Comparison of ENCODE assay signal across 14 cellular contexts in the genomic region with DNA sequence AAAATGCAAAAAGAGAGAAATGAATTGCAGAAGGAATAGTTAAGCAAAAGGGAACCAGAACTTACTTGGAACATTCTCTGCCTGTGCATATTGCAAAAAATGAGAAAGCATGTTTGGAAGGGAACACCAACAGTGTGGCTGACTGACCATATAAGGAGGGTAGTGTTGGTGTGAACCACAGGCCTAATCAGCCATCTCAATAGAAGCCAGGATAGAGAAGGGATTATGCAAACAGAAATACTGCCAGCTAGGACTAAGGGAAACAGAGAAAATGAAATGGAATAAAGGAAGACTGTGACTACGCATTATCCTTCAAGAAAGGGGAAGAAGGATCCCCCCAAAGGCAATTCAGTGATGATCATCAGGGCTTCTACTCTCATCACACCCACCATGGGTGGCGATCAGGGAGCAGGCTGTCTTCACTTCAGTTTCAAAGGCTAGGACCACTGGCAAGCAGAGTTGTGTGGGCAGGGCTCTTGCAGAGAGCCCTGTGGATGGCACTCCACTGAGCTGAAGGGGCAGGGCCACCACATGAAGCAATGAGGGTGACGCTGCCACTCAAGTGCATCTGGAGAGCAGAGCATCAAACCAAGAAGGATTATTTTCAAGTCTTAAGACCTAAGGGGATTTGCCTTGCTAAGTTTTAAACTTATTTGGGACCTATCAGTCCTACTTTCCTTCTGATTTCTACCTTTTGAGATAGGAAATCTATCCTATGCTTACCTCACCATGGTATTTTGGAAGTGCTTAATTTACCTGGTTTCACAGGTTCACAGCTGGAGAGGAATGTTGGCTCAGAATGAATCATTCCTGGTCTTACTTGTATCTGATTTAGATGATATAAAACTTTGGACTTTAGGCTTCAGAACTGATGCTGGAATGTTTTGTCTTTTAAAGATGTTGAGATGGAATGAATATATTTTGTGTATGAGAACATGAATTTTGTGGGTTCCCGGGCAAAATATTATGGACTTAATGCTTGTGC.
A peak's percentile ranks its signal among the peaks of the same experiment; 100 is the strongest.
DNase-seq lines count a peak whose midpoint lies in the region; ATAC-seq and TF ChIP-seq lines count a peak whose summit lies in the region.
"Had no signal": no experiment of that assay in that cellular context is flagged by ENCODE, and none has a peak within 500 bp of the region (broad histone marks: within the 10 kb centered on the region; RNA-seq: fewer than 3 reads in every experiment).

No MANE protein-coding gene starts in this region.

- DNase-seq in GM03348 (ENCODE audit: low spot score), result peak; percentile 26
- DNase-seq in ascending aorta (ENCODE audit: low spot score in 2 of 2), result no peak
- no peak for DNase-seq in Right ventricle myocardium superior
- DNase-seq in renal cortical epithelial cell (ENCODE audit: low read depth), result peak; percentile 33
- no peak for DNase-seq in NCI-H1694 (lab: John Stamatoyannopoulos, UW)
- no peak for DNase-seq in nucleus accumbens (lab: John Stamatoyannopoulos, UW)
- no peak for DNase-seq in effector memory CD4-positive, alpha-beta T cell
- no peak for DNase-seq in NCI-H1092 treated with DMSO at 0.1 percent for 48 hours (lab: John Stamatoyannopoulos, UW)
- DNase-seq: activated CD4-positive, alpha-beta T cell treated with anti-CD3 and anti-CD28 coated beads for 48 hours; amygdala; DMS53; NCI-H1417; NCI-H526 had no signal

- peak overlapping the region in 1 of 2 donors; percentile 10 for H3K4me3 ChIP-seq in ascending aorta
- no peak overlapping the region for H3K4me3 ChIP-seq in effector memory CD4-positive, alpha-beta T cell (ENCODE audit: insufficient read depth, low read depth, low read length, poor library complexity, severe bottlenecking)
- H3K4me3 ChIP-seq: upper lobe of left lung had no signal

- no peak for TF ChIP-seq CTCF in ascending aorta (IDR thresholded peaks at IDR 0.05)

- intact Hi-C loops in ascending aorta (cut with DNase I), result no loop called here
- intact Hi-C loops in Right ventricle myocardium superior (cut with DNase I), result no loop called here

- H3K36me3 ChIP-seq in ascending aorta, result no peaks in the 10 kb centered on the region
- no peaks in the 10 kb centered on the region for H3K36me3 ChIP-seq in effector memory CD4-positive, alpha-beta T cell (ENCODE audit: control insufficient read depth, insufficient read depth, low read length)

- peaks cover 10 to 11% of the 10 kb centered on the region in 2 donors for H3K4me1 ChIP-seq in ascending aorta
- no peaks in the 10 kb centered on the region for H3K4me1 ChIP-seq in effector memory CD4-positive, alpha-beta T cell (ENCODE audit: control insufficient read depth, insufficient read depth, low read length, poor library complexity, severe bottlenecking)

- peak; percentile 87 for ATAC-seq in Right ventricle myocardium superior (ENCODE audit: poor library complexity)

- H3K9me3 ChIP-seq in ascending aorta, result no peaks in the 10 kb centered on the region
- no peaks in the 10 kb centered on the region for H3K9me3 ChIP-seq in effector memory CD4-positive, alpha-beta T cell (ENCODE audit: control insufficient read depth, low read length)
- H3K9me3 ChIP-seq: upper lobe of left lung had no signal

- peak overlapping the region; percentile 40 to 83 for H3K27ac ChIP-seq in ascending aorta
- H3K27ac ChIP-seq in effector memory CD4-positive, alpha-beta T cell (ENCODE audit: insufficient read depth, low read length, poor library complexity, severe bottlenecking), result no peak overlapping the region

- H3K27me3 ChIP-seq in ascending aorta, result no peaks in the 10 kb centered on the region
- H3K27me3 ChIP-seq in effector memory CD4-positive, alpha-beta T cell (replicated peaks; ENCODE audit: control insufficient read depth, insufficient read depth, low read length, poor library complexity, severe bottlenecking), result no peaks in the 10 kb centered on the region
- H3K27me3 ChIP-seq: upper lobe of left lung had no signal

Comparison
In these comparisons a context has a peak if more than half of its experiments do, and no peak if none do; other contexts are left out.
1. DNase-seq: peak in GM03348 (single experiment) and renal cortical epithelial cell (single experiment); none in ascending aorta (0 of 2), Right ventricle myocardium superior (single experiment), NCI-H1694 (single experiment), nucleus accumbens (0 of 56), effector memory CD4-positive, alpha-beta T cell (0 of 3) and NCI-H1092 treated with DMSO at 0.1 percent for 48 hours (single experiment).